31 cellular contexts compared by ENCODE assay signal in genomic region chr18:50750546-50750945, GRCh38.
"Had no signal": no experiment of that assay in that cellular context is flagged by ENCODE, and none has a peak within 500 bp of the region (broad histone marks: within the 10 kb centered on the region; RNA-seq: fewer than 3 reads in every experiment).

No MANE protein-coding gene starts in this region.

- H3K4me1 Mint-ChIP-seq: activated CD4-positive, alpha-beta memory T cell treated with anti-CD3 and anti-CD28 coated beads, Interleukin-2, amount 10 ng/mL, durations not matched to agents 7 days and 5 days; activated CD4-positive, alpha-beta T cell treated with anti-CD3 and anti-CD28 coated beads, Interleukin-2, amount 10 ng/mL, durations not matched to agents 7 days and 5 days; activated naive CD4-positive, alpha-beta T cell treated with anti-CD3 and anti-CD28 coated beads, Interleukin-2, amount 10 ng/mL, durations not matched to agents 7 days and 5 days; activated naive CD8-positive, alpha-beta T cell treated with anti-CD3 and anti-CD28 coated beads, Interleukin-2, amount 10 ng/mL, durations not matched to agents 7 days and 5 days; central memory CD8-positive, alpha-beta T cell; T-cell had no signal

- DNase-seq: activated CD4-positive, alpha-beta memory T cell treated with anti-CD3 and anti-CD28 coated beads, Interleukin-2, amount 10 ng/mL, durations not matched to agents 7 days and 5 days; activated CD4-positive, alpha-beta T cell treated with anti-CD3 and anti-CD28 coated beads for 1 hour; activated CD4-positive, alpha-beta T cell treated with anti-CD3 and anti-CD28 coated beads for 4 hours; activated CD4-positive, alpha-beta T cell treated with anti-CD3 and anti-CD28 coated beads, Interleukin-2, amount 10 ng/mL, durations not matched to agents 7 days and 5 days; activated CD4-positive, alpha-beta T cell treated with anti-CD3 and anti-CD28 coated beads, Interleukin-2, amount 50 U/mL, for 4 hours; activated gamma-delta T cell; activated naive CD4-positive, alpha-beta T cell; activated naive CD4-positive, alpha-beta T cell treated with anti-CD3 and anti-CD28 coated beads, Interleukin-2, amount 10 ng/mL, durations not matched to agents 7 days and 5 days; activated naive CD8-positive, alpha-beta T cell treated with anti-CD3 and anti-CD28 coated beads, Interleukin-2, amount 10 ng/mL, durations not matched to agents 7 days and 5 days; activated T-cell treated with anti-CD3 and anti-CD28 coated beads, Interleukin-2, amount 50 U/mL, for 1 hour; activated T-cell treated with anti-CD3 and anti-CD28 coated beads, Interleukin-2, amount 50 U/mL, for 48 hours; dorsolateral prefrontal cortex; effector memory CD4-positive, alpha-beta T cell; erythroblast; foreskin keratinocyte; gastrocnemius medialis; glutamatergic neuron; SW 1271; T-cell; T-helper 9 cell had no signal

- H3K4me3 Mint-ChIP-seq: activated CD4-positive, alpha-beta memory T cell treated with anti-CD3 and anti-CD28 coated beads, Interleukin-2, amount 10 ng/mL, durations not matched to agents 7 days and 5 days; activated CD4-positive, alpha-beta T cell treated with anti-CD3 and anti-CD28 coated beads, Interleukin-2, amount 10 ng/mL, durations not matched to agents 7 days and 5 days; activated naive CD4-positive, alpha-beta T cell treated with anti-CD3 and anti-CD28 coated beads, Interleukin-2, amount 10 ng/mL, durations not matched to agents 7 days and 5 days; activated naive CD8-positive, alpha-beta T cell treated with anti-CD3 and anti-CD28 coated beads, Interleukin-2, amount 10 ng/mL, durations not matched to agents 7 days and 5 days; central memory CD8-positive, alpha-beta T cell; dendritic cell treated with granulocyte-macrophage colony-stimulating factor and Interleukin-4, amounts not matched to agents 40 ng/mL and 50 ng/mL, for 4 days; T-cell; T-helper 1 cell treated with Interleukin-12 subunit alpha and Interleukin-12 subunit beta and Interleukin-4 antibody, amounts not matched to agents 30 μg/mL and 1 μg/mL, for 36 hours; WTC11 had no signal

- H3K4me1 ChIP-seq: ascending aorta, breast epithelium, foreskin keratinocyte, gastrocnemius medialis had no signal

- H3K9me3 ChIP-seq: ascending aorta, gastrocnemius medialis had no signal

- ATAC-seq: activated naive CD4-positive, alpha-beta T cell treated with anti-CD3 and anti-CD28 coated beads, Interleukin-2, amount 50 U/mL, for 72 hours; foreskin keratinocyte; gastrocnemius medialis; T-cell; WTC11 had no signal

- H3K36me3 Mint-ChIP-seq: activated naive CD4-positive, alpha-beta T cell treated with anti-CD3 and anti-CD28 coated beads, Interleukin-2, amount 10 ng/mL, durations not matched to agents 7 days and 5 days; activated naive CD4-positive, alpha-beta T cell treated with anti-CD3 and anti-CD28 coated beads, Interleukin-2, amount 50 U/mL, for 72 hours; activated naive CD8-positive, alpha-beta T cell treated with anti-CD3 and anti-CD28 coated beads, Interleukin-2, amount 10 ng/mL, durations not matched to agents 7 days and 5 days; brain; T-cell had no signal

- H3K4me3 ChIP-seq: ascending aorta, breast epithelium, cardiac muscle cell, coronary artery, dorsolateral prefrontal cortex, esophagus muscularis mucosa, gastrocnemius medialis had no signal

- H3K9me3 Mint-ChIP-seq: activated CD4-positive, alpha-beta memory T cell treated with anti-CD3 and anti-CD28 coated beads, Interleukin-2, amount 10 ng/mL, durations not matched to agents 7 days and 5 days; activated CD4-positive, alpha-beta T cell treated with anti-CD3 and anti-CD28 coated beads, Interleukin-2, amount 10 ng/mL, durations not matched to agents 7 days and 5 days; activated naive CD4-positive, alpha-beta T cell treated with anti-CD3 and anti-CD28 coated beads, Interleukin-2, amount 10 ng/mL, durations not matched to agents 7 days and 5 days; activated naive CD4-positive, alpha-beta T cell treated with anti-CD3 and anti-CD28 coated beads, Interleukin-2, amount 50 U/mL, for 72 hours; activated naive CD8-positive, alpha-beta T cell treated with anti-CD3 and anti-CD28 coated beads, Interleukin-2, amount 10 ng/mL, durations not matched to agents 7 days and 5 days; central memory CD8-positive, alpha-beta T cell; dendritic cell treated with granulocyte-macrophage colony-stimulating factor and Interleukin-4, amounts not matched to agents 40 ng/mL and 50 ng/mL, for 4 days; T-cell; T-helper 1 cell treated with Interleukin-12 subunit alpha and Interleukin-12 subunit beta and Interleukin-4 antibody, amounts not matched to agents 30 μg/mL and 1 μg/mL, for 36 hours had no signal

- H3K27ac Mint-ChIP-seq: activated CD4-positive, alpha-beta memory T cell treated with anti-CD3 and anti-CD28 coated beads, Interleukin-2, amount 10 ng/mL, durations not matched to agents 7 days and 5 days; activated CD4-positive, alpha-beta T cell treated with anti-CD3 and anti-CD28 coated beads, Interleukin-2, amount 10 ng/mL, durations not matched to agents 7 days and 5 days; activated naive CD4-positive, alpha-beta T cell treated with anti-CD3 and anti-CD28 coated beads, Interleukin-2, amount 10 ng/mL, durations not matched to agents 7 days and 5 days; activated naive CD4-positive, alpha-beta T cell treated with anti-CD3 and anti-CD28 coated beads, Interleukin-2, amount 50 U/mL, for 72 hours; activated naive CD8-positive, alpha-beta T cell treated with anti-CD3 and anti-CD28 coated beads, Interleukin-2, amount 10 ng/mL, durations not matched to agents 7 days and 5 days; dendritic cell treated with granulocyte-macrophage colony-stimulating factor and Interleukin-4, amounts not matched to agents 40 ng/mL and 50 ng/mL, for 4 days; T-cell; T-helper 1 cell treated with Interleukin-12 subunit alpha and Interleukin-12 subunit beta and Interleukin-4 antibody, amounts not matched to agents 30 μg/mL and 1 μg/mL, for 36 hours; WTC11 had no signal

- H3K27ac ChIP-seq: ascending aorta, breast epithelium, coronary artery, dorsolateral prefrontal cortex, esophagus muscularis mucosa, foreskin keratinocyte, gastrocnemius medialis had no signal

- H3K36me3 ChIP-seq: ascending aorta, breast epithelium, cardiac muscle cell, esophagus muscularis mucosa, gastrocnemius medialis had no signal

- H3K27me3 ChIP-seq: ascending aorta, breast epithelium, cardiac muscle cell, gastrocnemius medialis had no signal
